In genomic region chr22:19811811-19812771, GRCh38 we compare ENCODE assay signal across 1 cellular context.
TF ChIP-seq lines count a peak whose summit lies in the region.

No MANE protein-coding gene starts in this region.

TF ChIP-seq in HepG2, 621 proteins besides CTCF, POLR2A, EP300 and RAD21:
- TF ChIP-seq ZBTB21 (CRISPR knock-in tag; IDR thresholded peaks at IDR 0.05), result no peak
- no peak for TF ChIP-seq THYN1 (CRISPR knock-in tag; IDR thresholded peaks at IDR 0.05; ENCODE audit: borderline replicate concordance, low read depth)
- TF ChIP-seq ZNF713 (CRISPR knock-in tag; IDR thresholded peaks at IDR 0.05), result no peak
- no peak for TF ChIP-seq CBX2 (IDR thresholded peaks at IDR 0.05; ENCODE audit: low read depth, low read length)
- no peak for TF ChIP-seq CBX2 (CRISPR knock-in tag; IDR thresholded peaks at IDR 0.05; ENCODE audit: low read depth)
- TF ChIP-seq HMGXB3 (CRISPR knock-in tag; IDR thresholded peaks at IDR 0.05; ENCODE audit: borderline replicate concordance), result no peak
- TF ChIP-seq ZNF160 (CRISPR knock-in tag; IDR thresholded peaks at IDR 0.05), result no peak
- TF ChIP-seq U2AF1 (optimal IDR thresholded peaks at IDR 0.05; ENCODE audit: low read depth, low read length), result no peak
- no peak for TF ChIP-seq ZNF44 (CRISPR knock-in tag; IDR thresholded peaks at IDR 0.05)
- no peak for TF ChIP-seq PRMT3 (CRISPR knock-in tag; IDR thresholded peaks at IDR 0.05; ENCODE audit: borderline replicate concordance, low read depth)
- TF ChIP-seq PAF1 (CRISPR knock-in tag; IDR thresholded peaks at IDR 0.05), result no peak
- TF ChIP-seq ARNT (IDR thresholded peaks at IDR 0.05), result no peak
- TF ChIP-seq CCDC6 (CRISPR knock-in tag; IDR thresholded peaks at IDR 0.05), result no peak
- no peak for TF ChIP-seq ZNF205 (CRISPR knock-in tag; IDR thresholded peaks at IDR 0.05)
- no peak for TF ChIP-seq SNAPC2 (CRISPR knock-in tag; IDR thresholded peaks at IDR 0.05)
- TF ChIP-seq CERS6 (CRISPR knock-in tag; IDR thresholded peaks at IDR 0.05), result no peak
- no peak for TF ChIP-seq ADNP (CRISPR knock-in tag; IDR thresholded peaks at IDR 0.05)
- TF ChIP-seq MIXL1 (CRISPR knock-in tag; IDR thresholded peaks at IDR 0.05), result no peak
- TF ChIP-seq ZNF720 (CRISPR knock-in tag; IDR thresholded peaks at IDR 0.05), result no peak
- TF ChIP-seq ATF7 (IDR thresholded peaks at IDR 0.05), result no peak
- TF ChIP-seq ATF7 (CRISPR knock-in tag; IDR thresholded peaks at IDR 0.05), result no peak
